ENCODE assay signal across 1 cellular context in genomic region chr11:66701432-66702240, GRCh38.
A peak's percentile ranks its signal among the peaks of the same experiment; 100 is the strongest.
TF ChIP-seq lines count a peak whose summit lies in the region.

No MANE protein-coding gene starts in this region.

TF ChIP-seq in K562, 482 proteins besides CTCF, POLR2A, EP300 and RAD21 (continued from another document and continues in another):
- no peak for TF ChIP-seq HINFP (tag; conservative IDR thresholded peaks at IDR 0.05; ENCODE audit: low read depth)
- TF ChIP-seq NFE2L1 (tag; IDR thresholded peaks at IDR 0.05; ENCODE audit: borderline replicate concordance, low read depth) = no peak
- peak; percentile 83 to 87 for TF ChIP-seq TRIM24 (IDR thresholded peaks at IDR 0.05)
- TF ChIP-seq HDAC8 (tag; IDR thresholded peaks at IDR 0.05) = no peak
- TF ChIP-seq KDM2B (CRISPR knock-in tag; IDR thresholded peaks at IDR 0.05) = no peak
- TF ChIP-seq EGR1 (conservative IDR thresholded peaks at IDR 0.05) = no peak; the same call in 1 of the 2 replicates
- TF ChIP-seq NR3C1 (CRISPR knock-in tag; IDR thresholded peaks at IDR 0.05) = no peak
- no peak for TF ChIP-seq ZNF398 (CRISPR knock-in tag; IDR thresholded peaks at IDR 0.05)
- TF ChIP-seq BMI1 (IDR thresholded peaks at IDR 0.05; ENCODE audit: low read length) = no peak
- TF ChIP-seq CAMTA2 (CRISPR knock-in tag; conservative IDR thresholded peaks at IDR 0.05) = no peak
- TF ChIP-seq ZFP1 (CRISPR knock-in tag; IDR thresholded peaks at IDR 0.05) = no peak
- TF ChIP-seq POLR3G (IDR thresholded peaks at IDR 0.05; ENCODE audit: extremely low read depth, insufficient read length, insufficient replicate concordance) = no peak
- TF ChIP-seq ETV6 (IDR thresholded peaks at IDR 0.05; ENCODE audit: borderline replicate concordance in 1 of 2, low read depth in 2 of 2, low read length in 1 of 2) = no peak
- TF ChIP-seq ETV6 (CRISPR knock-in tag; IDR thresholded peaks at IDR 0.05; ENCODE audit: borderline replicate concordance) = no peak
- TF ChIP-seq SLC30A9 (CRISPR knock-in tag; IDR thresholded peaks at IDR 0.05) = no peak
- peak; percentile 95 for TF ChIP-seq CBFA2T3 (IDR thresholded peaks at IDR 0.05)
- TF ChIP-seq RUNX1 (IDR thresholded peaks at IDR 0.05; ENCODE audit: low read depth) = no peak
- TF ChIP-seq ZNF12 (CRISPR knock-in tag; IDR thresholded peaks at IDR 0.05) = no peak
- no peak for TF ChIP-seq ASH1L (IDR thresholded peaks at IDR 0.05; ENCODE audit: borderline replicate concordance, low read depth, partially characterized antibody)
- TF ChIP-seq TCFL5 (CRISPR knock-in tag; conservative IDR thresholded peaks at IDR 0.05) = no peak
- TF ChIP-seq TEAD2 (tag; IDR thresholded peaks at IDR 0.05) = no peak
- no peak for TF ChIP-seq CEBPZ (IDR thresholded peaks at IDR 0.05; ENCODE audit: borderline replicate concordance, low read depth, low read length)
- no peak for TF ChIP-seq SMC3 (conservative IDR thresholded peaks at IDR 0.05; ENCODE audit: insufficient read depth, low read depth, low read length)
- peak in 1 of 2 experiments; percentile 61; a peak in 2 of 4 replicates for TF ChIP-seq ZNF639 (CRISPR knock-in tag; conservative IDR thresholded peaks at IDR 0.05 in 1 of 2, IDR thresholded peaks at IDR 0.05 in 1 of 2)
- no peak for TF ChIP-seq OTX1 (CRISPR knock-in tag; IDR thresholded peaks at IDR 0.05)
- peak; percentile 72 for TF ChIP-seq SMARCC2 (IDR thresholded peaks at IDR 0.05; ENCODE audit: low read depth)
- TF ChIP-seq ADNP (tag; IDR thresholded peaks at IDR 0.05) = no peak; the same call in 1 of the 2 replicates
- no peak for TF ChIP-seq ZBTB17 (CRISPR knock-in tag; IDR thresholded peaks at IDR 0.05)
- TF ChIP-seq TEAD1 (CRISPR knock-in tag; IDR thresholded peaks at IDR 0.05) = no peak
- TF ChIP-seq TOE1 (IDR thresholded peaks at IDR 0.05; ENCODE audit: borderline replicate concordance) = peak; percentile 61; the same call in 1 of the 2 replicates
- no peak for TF ChIP-seq TOE1 (CRISPR knock-in tag; IDR thresholded peaks at IDR 0.05; ENCODE audit: borderline replicate concordance, low read depth)
- no peak for TF ChIP-seq CREBBP (IDR thresholded peaks at IDR 0.05; ENCODE audit: low read depth, low read length)
- no peak for TF ChIP-seq MXI1 (IDR thresholded peaks at IDR 0.05; ENCODE audit: low read depth, low read length)
- TF ChIP-seq ARHGAP35 (IDR thresholded peaks at IDR 0.05; ENCODE audit: partially characterized antibody) = no peak
- no peak for TF ChIP-seq ZNF445 (CRISPR knock-in tag; IDR thresholded peaks at IDR 0.05; ENCODE audit: low read depth)
- TF ChIP-seq HEY1 (CRISPR knock-in tag; IDR thresholded peaks at IDR 0.05; ENCODE audit: borderline replicate concordance) = no peak
- TF ChIP-seq CTCFL (IDR thresholded peaks at IDR 0.05; ENCODE audit: borderline replicate concordance, insufficient read depth, low read depth, low read length, poor library complexity, severe bottlenecking) = no peak
- TF ChIP-seq TFE3 (CRISPR knock-in tag; IDR thresholded peaks at IDR 0.05) = no peak
- TF ChIP-seq IRF2 (CRISPR knock-in tag; IDR thresholded peaks at IDR 0.05) = no peak
- peak in 1 of 2 experiments; percentile 41; a peak in 3 of 4 replicates for TF ChIP-seq NRF1 (conservative IDR thresholded peaks at IDR 0.05 in 1 of 2, IDR thresholded peaks at IDR 0.05 in 1 of 2)
- TF ChIP-seq POLR2AphosphoS2 (IDR thresholded peaks at IDR 0.05; ENCODE audit: low read length) = no peak
- TF ChIP-seq ETV5 (CRISPR knock-in tag; IDR thresholded peaks at IDR 0.05; ENCODE audit: low read depth) = no peak
- no peak for TF ChIP-seq KDM5B (IDR thresholded peaks at IDR 0.05; ENCODE audit: insufficient replicate concordance, low read depth, low read length)
- no peak for TF ChIP-seq RFX5 (IDR thresholded peaks at IDR 0.05; ENCODE audit: low read depth, low read length)
- TF ChIP-seq TCF3 (CRISPR knock-in tag; IDR thresholded peaks at IDR 0.05) = peak; percentile 92
- 0 out of 2 replicates have a peak, but pooled peaks have one; percentile 57 for TF ChIP-seq ELF4 (CRISPR knock-in tag; IDR thresholded peaks at IDR 0.05)
- TF ChIP-seq ZNF232 (CRISPR knock-in tag; IDR thresholded peaks at IDR 0.05) = no peak
- peak; percentile 73 for TF ChIP-seq JUND (IDR thresholded peaks at IDR 0.05; ENCODE audit: borderline replicate concordance, low read depth, low read length)
- TF ChIP-seq JUND (tag; IDR thresholded peaks at IDR 0.05; ENCODE audit: borderline replicate concordance, low read depth, low read length) = peak; percentile 78; the same call in 1 of the 3 replicates
- TF ChIP-seq GABPB1 (CRISPR knock-in tag; IDR thresholded peaks at IDR 0.05) = no peak
- no peak for TF ChIP-seq GABPB2 (CRISPR knock-in tag; conservative IDR thresholded peaks at IDR 0.05)
- no peak for TF ChIP-seq ZNF583 (CRISPR knock-in tag; IDR thresholded peaks at IDR 0.05)
- TF ChIP-seq MITF (IDR thresholded peaks at IDR 0.05) = no peak
- TF ChIP-seq ZNF785 (CRISPR knock-in tag; IDR thresholded peaks at IDR 0.05) = no peak
- no peak for TF ChIP-seq ID3 (CRISPR knock-in tag; IDR thresholded peaks at IDR 0.05)
- TF ChIP-seq ID3 (tag; IDR thresholded peaks at IDR 0.05) = peak; percentile 98
- no peak for TF ChIP-seq SIX5 (IDR thresholded peaks at IDR 0.05; ENCODE audit: borderline replicate concordance in 1 of 2, insufficient read depth in 1 of 2, low read depth in 1 of 2, low read length in 2 of 2)
- TF ChIP-seq ZNF57 (CRISPR knock-in tag; IDR thresholded peaks at IDR 0.05) = no peak
- no peak for TF ChIP-seq CCNT2 (IDR thresholded peaks at IDR 0.05; ENCODE audit: borderline replicate concordance, extremely low read depth, insufficient read length, low read depth, low read length)
- TF ChIP-seq NCOR1 (IDR thresholded peaks at IDR 0.05) = peak; percentile 94
- TF ChIP-seq NR2C2 (CRISPR knock-in tag; IDR thresholded peaks at IDR 0.05) = no peak
- peak; percentile 83 for TF ChIP-seq NR2C2 (tag; IDR thresholded peaks at IDR 0.05)
- TF ChIP-seq RBM15 (IDR thresholded peaks at IDR 0.05; ENCODE audit: insufficient read depth, low read length) = no peak
- no peak for TF ChIP-seq MCM5 (IDR thresholded peaks at IDR 0.05; ENCODE audit: low read depth)
- peak; percentile 82 for TF ChIP-seq NR2C1 (IDR thresholded peaks at IDR 0.05)
- TF ChIP-seq NR2C1 (tag; IDR thresholded peaks at IDR 0.05) = peak; percentile 79
- TF ChIP-seq MTA1 (IDR thresholded peaks at IDR 0.05; ENCODE audit: borderline replicate concordance) = peak; percentile 16; the same call in 1 of the 2 replicates
- peak; percentile 88 for TF ChIP-seq TEAD4 (IDR thresholded peaks at IDR 0.05; ENCODE audit: low read length)
- TF ChIP-seq TEAD4 (CRISPR knock-in tag; IDR thresholded peaks at IDR 0.05; ENCODE audit: borderline replicate concordance) = no peak
